Comparison of ENCODE assay signal across 8 cellular contexts in genomic region chr6:32843979-32844838, GRCh38. TPM values are rescaled to one million over a fixed set of nuclear protein-coding genes. Genes with fewer than 3 reads are reported as not detected.
DNase-seq lines count a peak whose midpoint lies in the region; ATAC-seq and TF ChIP-seq lines count a peak whose summit lies in the region.

PSMB8 (minus strand) TSS chr6:32844047; CDS start chr6:32843996, 51 bp downstream.

- H3K27ac Mint-ChIP-seq in type B pancreatic cell: peak within 1 kb of the TSS; percentile 84

- TF ChIP-seq POLR2A in adrenal gland (IDR thresholded peaks at IDR 0.05): peak; percentile 66 to 78

- H3K4me1 Mint-ChIP-seq in type B pancreatic cell (ENCODE audit: unreplicated experiment): peaks cover 8% of the 10 kb centered on the region

- H3K4me3 Mint-ChIP-seq in type B pancreatic cell: peak within 1 kb of the TSS; percentile 96

- H3K4me3 ChIP-seq in adrenal gland (peak within 1 kb of the TSS; percentile 10 to 90 (median 80)), heart right ventricle (peak within 1 kb of the TSS; percentile 44 to 98 (median 78))

- 0 to 1% (median 0%) methylated on average over 29 to 40 of the region's 40 CpGs for WGBS in adrenal gland, 4 donors
- 0 to 1% methylated on average over 40 of the region's 40 CpGs for WGBS in heart right ventricle, 2 donors

- H3K9me3 ChIP-seq in adrenal gland (replicated peaks in 1 of 3) (no peaks in the 10 kb centered on the region), heart right ventricle (no peaks in the 10 kb centered on the region)

- DNase-seq in GM13976 (ENCODE audit: low spot score) (peak; percentile 94), NCI-H146 (lab: John Stamatoyannopoulos, UW) (peak; percentile 91), T-helper 1 cell (peak; percentile 89 to 99 (median 96)), adrenal gland (peak; percentile 96 to 99 (median 98)), heart right ventricle (peak; percentile 93 to 97), posterior cingulate gyrus (peak; percentile 82 to 99 (median 94)), type B pancreatic cell (ENCODE audit: extremely low spot score, unreplicated experiment) (peak; percentile 91)

- H3K36me3 ChIP-seq in adrenal gland (replicated peaks in 1 of 2): peaks cover 0 to 68% of the 10 kb centered on the region in 2 donors
- peaks cover 0 to 76% (median 40%) of the 10 kb centered on the region in 9 donors for H3K36me3 ChIP-seq in heart right ventricle

- TF ChIP-seq CTCF in GM13976 (IDR thresholded peaks at IDR 0.05; ENCODE audit: borderline replicate concordance, control extremely low read depth, extremely low read depth, insufficient read depth, missing control alignments) (no peak), adrenal gland (IDR thresholded peaks at IDR 0.05) (peak in 4 of 6 experiments; percentile 13 to 40 (median 34)), heart right ventricle (IDR thresholded peaks at IDR 0.05) (peak in 6 of 9 donors; percentile 9 to 55 (median 34)), type B pancreatic cell (conservative IDR thresholded peaks at IDR 0.05) (peak; percentile 42)

- H3K9me3 Mint-ChIP-seq in type B pancreatic cell: no peaks in the 10 kb centered on the region

- in situ Hi-C loops in GM13976 (cut with MboI; ENCODE audit: low sequenced_read_pairs, unreplicated experiment): no loop called here

- peak within 1 kb of the TSS; percentile 79 to 98 (median 89) for H3K27ac ChIP-seq in adrenal gland
- H3K27ac ChIP-seq in heart right ventricle: peak within 1 kb of the TSS; percentile 87 to 100 (median 96)

- H3K27me3 ChIP-seq in adrenal gland (no peaks in the 10 kb centered on the region), heart right ventricle (no peaks in the 10 kb centered on the region)

- H3K36me3 Mint-ChIP-seq in type B pancreatic cell: peaks cover 10% of the 10 kb centered on the region

- H3K4me1 ChIP-seq in adrenal gland (replicated peaks in 1 of 2) (peaks cover 7 to 25% of the 10 kb centered on the region in 2 donors), heart right ventricle (peaks cover 5 to 85% (median 32%) of the 10 kb centered on the region in 9 donors)

- intact Hi-C loops in adrenal gland (cut with DNase I): no loop called here
- intact Hi-C loops in heart right ventricle (cut with DNase I): loop anchor here in 3 of 10 donors (1.0 kb wide), 3 partner anchors 8 to 10 kb away; partner anchors contain the start of genes PSMB9 (in 1 of the 3) and TAP1 (in 1 of the 3)
- intact Hi-C loops in posterior cingulate gyrus (cut with DNase I): no loop called here

- peaks cover 75% of the 10 kb centered on the region for H3K27me3 Mint-ChIP-seq in type B pancreatic cell

- ATAC-seq in HG02852 (IDR thresholded peaks at IDR 0.05; ENCODE audit: unreplicated experiment) (peak; percentile 65), heart right ventricle (peak; percentile 95 to 98 (median 97))

RNA-seq across cellular contexts. Expression of gene PSMB8, which starts in this region (rescaled TPM):
- total RNA-seq in adrenal gland: 100 to 1,000 TPM in 1 of 8 donors, 10 to 100 TPM in 7; 67.5 to 114 (median 88.1) TPM
- polyA plus RNA-seq in adrenal gland: 100 to 1,000 TPM in 2 of 3 donors, 10 to 100 TPM in 1; 63.0 to 195 (median 137) TPM
- total RNA-seq in heart right ventricle: 100 to 1,000 TPM in 1 of 10 donors, 10 to 100 TPM in 7, 1 to 10 TPM in 2; 8.5 to 127 (median 11.7) TPM
- 10 to 100 TPM; 40.2 to 42.9 TPM for polyA plus RNA-seq in heart right ventricle
- 17.3 and 36.8 TPM in 2 replicates for total RNA-seq in type B pancreatic cell (ENCODE audit: low replicate concordance)

Comparison
In these comparisons a context has a peak if more than half of its experiments do, and no peak if none do; other contexts are left out.
1. Peak in every context shown above with its lines: DNase-seq, ATAC-seq, H3K4me3 ChIP-seq and H3K27ac ChIP-seq.